ENCODE assay signal across 1 cellular context in genomic region chr2:159129301-159129700, GRCh38.
TF ChIP-seq lines count a peak whose summit lies in the region.

No MANE protein-coding gene starts in this region.

TF ChIP-seq in HEK293, 187 proteins besides CTCF, POLR2A, EP300 and RAD21 (continued from another document):
- TF ChIP-seq OSR2 (tag by site-specific recombination; IDR thresholded peaks at IDR 0.05) (no peak), ZBTB7A (tag by site-specific recombination; IDR thresholded peaks at IDR 0.05; ENCODE audit: low read depth) (no peak), FEZF1 (tag by site-specific recombination; IDR thresholded peaks at IDR 0.05) (no peak), ZNF510 (tag by site-specific recombination; IDR thresholded peaks at IDR 0.05; ENCODE audit: insufficient replicate concordance) (no peak), ZNF548 (tag by site-specific recombination; IDR thresholded peaks at IDR 0.05) (no peak), ZNF394 (tag by site-specific recombination; IDR thresholded peaks at IDR 0.05; ENCODE audit: borderline replicate concordance) (no peak), ZNF366 (tag by site-specific recombination; conservative IDR thresholded peaks at IDR 0.05) (no peak), BCL11A (tag by site-specific recombination; IDR thresholded peaks at IDR 0.05; ENCODE audit: low read depth) (no peak), MYNN (tag by site-specific recombination; IDR thresholded peaks at IDR 0.05; ENCODE audit: borderline replicate concordance) (no peak), ZNF610 (tag by site-specific recombination; IDR thresholded peaks at IDR 0.05; ENCODE audit: borderline replicate concordance) (no peak), ZNF114 (tag by site-specific recombination; IDR thresholded peaks at IDR 0.05) (no peak), ZNF600 (tag by site-specific recombination; IDR thresholded peaks at IDR 0.05) (peak; percentile 45; the same call in 1 of the 2 replicates), ZFP69B (tag by site-specific recombination; IDR thresholded peaks at IDR 0.05) (0 out of 2 replicates have a peak, but pooled peaks have one; percentile 13), ZNF707 (tag by site-specific recombination; IDR thresholded peaks at IDR 0.05) (no peak), REPIN1 (tag by site-specific recombination; IDR thresholded peaks at IDR 0.05; ENCODE audit: low read depth) (no peak), ZBTB1 (tag by site-specific recombination; IDR thresholded peaks at IDR 0.05) (no peak), ZFP41 (tag by site-specific recombination; IDR thresholded peaks at IDR 0.05; ENCODE audit: borderline replicate concordance) (no peak), KLF16 (tag by site-specific recombination; IDR thresholded peaks at IDR 0.05) (no peak), SCRT2 (tag by site-specific recombination; IDR thresholded peaks at IDR 0.05) (0 out of 2 replicates have a peak, but pooled peaks have one; percentile 16), PRDM6 (tag by site-specific recombination; IDR thresholded peaks at IDR 0.05) (peak; percentile 65), ZNF670 (tag by site-specific recombination; IDR thresholded peaks at IDR 0.05; ENCODE audit: low read depth) (no peak), ZBTB11 (tag by site-specific recombination; conservative IDR thresholded peaks at IDR 0.05; ENCODE audit: low read depth) (no peak), ZNF580 (tag by site-specific recombination; IDR thresholded peaks at IDR 0.05) (no peak), ZNF184 (tag by site-specific recombination; IDR thresholded peaks at IDR 0.05) (no peak), YY2 (tag by site-specific recombination; IDR thresholded peaks at IDR 0.05) (no peak), SCRT1 (tag by site-specific recombination; IDR thresholded peaks at IDR 0.05; ENCODE audit: borderline replicate concordance) (peak; percentile 63; the same call in 1 of the 2 replicates), ZNF121 (tag by site-specific recombination; IDR thresholded peaks at IDR 0.05) (no peak), ZNF837 (tag by site-specific recombination; IDR thresholded peaks at IDR 0.05) (no peak), ZNF518A (tag by site-specific recombination; conservative IDR thresholded peaks at IDR 0.05; ENCODE audit: low read depth) (no peak), ZNF133 (tag by site-specific recombination; IDR thresholded peaks at IDR 0.05) (no peak), ZNF202 (tag by site-specific recombination; IDR thresholded peaks at IDR 0.05; ENCODE audit: borderline replicate concordance) (no peak), HIC1 (tag by site-specific recombination; IDR thresholded peaks at IDR 0.05) (no peak), ZNF239 (tag by site-specific recombination; IDR thresholded peaks at IDR 0.05) (no peak), KLF17 (tag by site-specific recombination; IDR thresholded peaks at IDR 0.05) (no peak)
